Comparison of ENCODE assay signal across 8 cellular contexts in the genomic region with DNA sequence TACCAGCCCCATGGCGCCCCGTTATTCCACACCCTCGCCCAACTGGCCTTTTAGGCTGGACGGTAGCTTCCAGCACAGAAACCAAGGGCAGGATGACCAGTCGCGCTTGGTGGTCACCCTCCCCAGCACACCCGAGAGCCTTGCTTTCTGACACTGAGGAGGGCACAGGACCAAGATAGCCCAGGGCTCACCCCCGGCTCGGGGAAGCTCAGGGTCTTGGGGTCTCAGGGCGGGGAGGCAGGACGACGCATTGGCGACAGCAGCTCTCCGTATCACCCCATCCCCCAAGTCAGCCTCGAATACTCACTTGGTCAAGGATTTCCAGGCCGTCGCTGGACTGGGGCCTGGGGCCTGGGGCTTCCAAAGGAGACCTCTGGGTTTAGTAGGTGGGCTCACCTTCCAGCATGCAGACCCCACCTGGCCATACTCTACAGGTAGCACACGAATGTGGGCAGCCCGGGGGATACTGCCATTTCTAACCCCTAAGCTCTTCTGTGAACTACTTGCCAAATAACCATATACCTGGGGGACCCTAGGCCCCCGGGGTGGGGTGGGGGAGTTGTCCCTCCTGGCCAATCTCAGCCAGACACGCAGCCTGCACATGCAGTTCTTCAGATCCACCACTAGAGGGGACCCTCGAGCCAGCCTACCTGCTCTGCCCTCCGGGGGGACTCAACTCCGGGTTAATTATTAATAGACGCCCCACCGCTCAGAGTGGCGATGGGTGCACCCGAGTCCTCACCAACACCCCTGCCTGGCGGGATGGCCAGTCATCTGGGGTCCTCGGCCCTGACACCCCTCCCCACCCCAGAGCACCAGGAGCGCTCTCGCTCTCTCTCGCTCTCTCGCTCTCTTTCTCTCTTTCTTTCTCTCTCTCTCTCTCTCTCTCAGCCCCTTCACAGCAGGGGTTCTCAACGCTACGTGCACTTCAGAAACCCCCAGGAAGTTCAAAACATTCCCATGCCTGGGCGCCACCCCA. TPM values are rescaled to one million over a fixed set of nuclear protein-coding genes. Genes with fewer than 3 reads are reported as not detected.
DNase-seq lines count a peak whose midpoint lies in the region; ATAC-seq and TF ChIP-seq lines count a peak whose summit lies in the region.

No MANE protein-coding gene starts in this region.

- H3K27me3 ChIP-seq in Caco-2 (replicated peaks; ENCODE audit: control insufficient read depth, insufficient read depth, low read length): no peaks in the 10 kb centered on the region
- no peaks in the 10 kb centered on the region for H3K27me3 ChIP-seq in SK-N-SH (ENCODE audit: insufficient read depth)

- TF ChIP-seq RAD21 in SK-N-SH (IDR thresholded peaks at IDR 0.05; ENCODE audit: low read length): peak; percentile 75

- H3K9me3 ChIP-seq in Caco-2: peaks cover 3% of the 10 kb centered on the region; the same call in 1 of the 2 replicates
- no peaks in the 10 kb centered on the region for H3K9me3 ChIP-seq in SK-N-SH

- H3K36me3 ChIP-seq in Caco-2 (ENCODE audit: control insufficient read depth, insufficient read depth, low read length) (no peaks in the 10 kb centered on the region; the same call in 1 of the 2 replicates), SK-N-SH (replicated peaks in 1 of 2; ENCODE audit: control insufficient read depth in 1 of 2, insufficient read depth in 2 of 2, low read length in 1 of 2) (peaks cover 8 to 18% of the 10 kb centered on the region in 2 experiments)

- POLR2A ChIA-PET in Caco-2 (lab: Charles Lee): interaction anchor here (3.1 kb wide), 1 partner anchor 12 kb away, joined by 9 read pairs; no protein-coding TSS in a partner anchor
- POLR2A ChIA-PET in SK-N-SH (lab: Yijun Ruan, JAX): no interaction called here

- TF ChIP-seq CTCF in Caco-2 (IDR thresholded peaks at IDR 0.05; ENCODE audit: insufficient read depth in 1 of 2, low read depth in 1 of 2, low read length in 1 of 2, severe bottlenecking in 1 of 2, unreplicated experiment in 1 of 2) (peak; percentile 94 to 99), SK-N-SH (IDR thresholded peaks at IDR 0.05) (peak; percentile 97)

- no peaks in the 10 kb centered on the region for H3K9me2 ChIP-seq in SK-N-SH

- 54% methylated on average over 37 of the region's 37 CpGs for WGBS in SK-N-SH (ENCODE audit: low lambda C conversion rate)

- CTCF ChIA-PET in Caco-2 (lab: Charles Lee) (interaction anchor here (0.6 to 2.4 kb wide), 6 partner anchors 11 to 161 kb away, joined by 3 to 8 read pairs (median 4); no protein-coding TSS in a partner anchor), SK-N-SH (lab: Yijun Ruan, JAX) (interaction anchor here (0.6 to 12.1 kb wide), 64 partner anchors 7 to 940 kb away, joined by 3 to 209 read pairs (median 4); partner anchors contain the start of genes CBX4, ENDOV and GAA)

- DNase-seq in Caco-2: peak; percentile 80 to 87
- DNase-seq in HT-29 (ENCODE audit: low spot score): peak; percentile 54
- DNase-seq in SK-N-SH: peak; percentile 96
- DNase-seq in activated naive CD8-positive, alpha-beta T cell treated with anti-CD3 and anti-CD28 coated beads, Interleukin-2, amount 50 U/mL, for 24 hours: peak; percentile 64
- DNase-seq in hepatic stellate cell (ENCODE audit: low spot score): peak; percentile 93
- peak; percentile 14 to 40 for DNase-seq in stimulated activated CD4-positive, alpha-beta T cell treated with anti-CD3 and anti-CD28 coated beads, Interleukin-12 subunit alpha, Interleukin-12 subunit beta, amount 100 ng/mL, for 24 hours (ENCODE audit: low read depth in 2 of 2)

- no peak for TF ChIP-seq EP300 in SK-N-SH (IDR thresholded peaks at IDR 0.05; ENCODE audit: borderline replicate concordance in 1 of 2, low read depth in 1 of 2, low read length in 1 of 2)

- H3K27ac Mint-ChIP-seq in Caco-2 (ENCODE audit: unreplicated experiment): peak overlapping the region; percentile 87
- no peak overlapping the region for H3K27ac Mint-ChIP-seq in activated naive CD8-positive, alpha-beta T cell treated with anti-CD3 and anti-CD28 coated beads, Interleukin-2, amount 50 U/mL, for 24 hours

- H3K27me3 Mint-ChIP-seq in Caco-2 (ENCODE audit: insufficient read depth, unreplicated experiment): no peaks in the 10 kb centered on the region
- H3K27me3 Mint-ChIP-seq in activated naive CD8-positive, alpha-beta T cell treated with anti-CD3 and anti-CD28 coated beads, Interleukin-2, amount 50 U/mL, for 24 hours: no peaks in the 10 kb centered on the region

- peaks cover 25% of the 10 kb centered on the region for H3K4me1 ChIP-seq in Caco-2
- H3K4me1 ChIP-seq in SK-N-SH (ENCODE audit: control insufficient read depth in 1 of 2, insufficient read depth in 2 of 2, low read depth in 1 of 2, low read length in 1 of 2): peaks cover 0 to 5% of the 10 kb centered on the region in 2 experiments; a peak in 1 of 4 replicates

- H3K4me3 Mint-ChIP-seq in Caco-2 (ENCODE audit: unreplicated experiment): peak overlapping the region; percentile 71
- H3K4me3 Mint-ChIP-seq in activated naive CD8-positive, alpha-beta T cell treated with anti-CD3 and anti-CD28 coated beads, Interleukin-2, amount 50 U/mL, for 24 hours: no peak overlapping the region

- H3K4me2 ChIP-seq in SK-N-SH: no peak overlapping the region

- peaks cover 35% of the 10 kb centered on the region for H4K20me1 ChIP-seq in SK-N-SH (ENCODE audit: insufficient read depth)

- no peaks in the 10 kb centered on the region for H3F3A ChIP-seq in SK-N-SH (replicated peaks; ENCODE audit: insufficient read depth)

- intact Hi-C loops in Caco-2 (cut with micrococcal nuclease; ENCODE audit: unreplicated experiment): loop anchor here (1.0 to 5.0 kb wide), 3 partner anchors 31 to 122 kb away; partner anchors contain the start of gene CCDC40

- H3K4me1 Mint-ChIP-seq in Caco-2 (ENCODE audit: low read depth, unreplicated experiment): peaks cover 18% of the 10 kb centered on the region
- peaks cover 4% of the 10 kb centered on the region for H3K4me1 Mint-ChIP-seq in activated naive CD8-positive, alpha-beta T cell treated with anti-CD3 and anti-CD28 coated beads, Interleukin-2, amount 50 U/mL, for 24 hours

- peaks cover 11% of the 10 kb centered on the region; the same call in 1 of the 2 replicates for H3K79me2 ChIP-seq in SK-N-SH (ENCODE audit: insufficient read depth)

- peak; percentile 47 for ATAC-seq in activated naive CD8-positive, alpha-beta T cell treated with anti-CD3 and anti-CD28 coated beads, Interleukin-2, amount 50 U/mL, for 24 hours
- ATAC-seq in HG03095 (IDR thresholded peaks at IDR 0.05; ENCODE audit: unreplicated experiment): no peak
- no peak for ATAC-seq in HG03039 (IDR thresholded peaks at IDR 0.05; ENCODE audit: unreplicated experiment)

- H3K9me3 Mint-ChIP-seq in Caco-2 (ENCODE audit: unreplicated experiment): no peaks in the 10 kb centered on the region
- no peaks in the 10 kb centered on the region for H3K9me3 Mint-ChIP-seq in activated naive CD8-positive, alpha-beta T cell treated with anti-CD3 and anti-CD28 coated beads, Interleukin-2, amount 50 U/mL, for 24 hours

- no TSS peak for BruUV-seq in Caco-2 (replicated peaks; lab: Mats Ljungman, UMichigan)

- H3K9ac ChIP-seq in SK-N-SH: no peak overlapping the region

- peaks cover 17% of the 10 kb centered on the region for H3K36me3 Mint-ChIP-seq in Caco-2 (ENCODE audit: insufficient read depth, unreplicated experiment)
- H3K36me3 Mint-ChIP-seq in activated naive CD8-positive, alpha-beta T cell treated with anti-CD3 and anti-CD28 coated beads, Interleukin-2, amount 50 U/mL, for 24 hours (ENCODE audit: low read depth): no peaks in the 10 kb centered on the region

- no peak overlapping the region for H3K27ac ChIP-seq in SK-N-SH (ENCODE audit: low read depth in 2 of 2, low read length in 1 of 2)

- H2AFZ ChIP-seq in SK-N-SH (ENCODE audit: low read depth): no peak overlapping the region

- no peak overlapping the region for H3K4me3 ChIP-seq in Caco-2 (ENCODE audit: low read depth, low read length)
- no peak overlapping the region for H3K4me3 ChIP-seq in SK-N-SH (ENCODE audit: low read depth in 2 of 2, low read length in 1 of 2)

TF ChIP-seq in SK-N-SH, 30 proteins besides CTCF, POLR2A, EP300 and RAD21 (continues in another document):
- TF ChIP-seq NRF1 (IDR thresholded peaks at IDR 0.05; ENCODE audit: low read depth, low read length) (no peak), SMC3 (IDR thresholded peaks at IDR 0.05; ENCODE audit: low read depth, low read length) (peak; percentile 42; the same call in 1 of the 2 replicates), NFIC (IDR thresholded peaks at IDR 0.05; ENCODE audit: borderline replicate concordance) (no peak), CHD2 (IDR thresholded peaks at IDR 0.05; ENCODE audit: low read length, partially characterized antibody) (peak; percentile 34), EZH2phosphoT487 (IDR thresholded peaks at IDR 0.05; ENCODE audit: borderline replicate concordance, low read depth) (no peak), JUND (IDR thresholded peaks at IDR 0.05) (no peak), GABPA (IDR thresholded peaks at IDR 0.05; ENCODE audit: low read depth) (no peak)
- TF ChIP-seq, protein P1, sequence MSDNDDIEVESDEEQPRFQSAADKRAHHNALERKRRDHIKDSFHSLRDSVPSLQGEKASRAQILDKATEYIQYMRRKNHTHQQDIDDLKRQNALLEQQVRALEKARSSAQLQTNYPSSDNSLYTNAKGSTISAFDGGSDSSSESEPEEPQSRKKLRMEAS (IDR thresholded peaks at IDR 0.05; ENCODE audit: low read depth): no peak
- TF ChIP-seq, protein P2, sequence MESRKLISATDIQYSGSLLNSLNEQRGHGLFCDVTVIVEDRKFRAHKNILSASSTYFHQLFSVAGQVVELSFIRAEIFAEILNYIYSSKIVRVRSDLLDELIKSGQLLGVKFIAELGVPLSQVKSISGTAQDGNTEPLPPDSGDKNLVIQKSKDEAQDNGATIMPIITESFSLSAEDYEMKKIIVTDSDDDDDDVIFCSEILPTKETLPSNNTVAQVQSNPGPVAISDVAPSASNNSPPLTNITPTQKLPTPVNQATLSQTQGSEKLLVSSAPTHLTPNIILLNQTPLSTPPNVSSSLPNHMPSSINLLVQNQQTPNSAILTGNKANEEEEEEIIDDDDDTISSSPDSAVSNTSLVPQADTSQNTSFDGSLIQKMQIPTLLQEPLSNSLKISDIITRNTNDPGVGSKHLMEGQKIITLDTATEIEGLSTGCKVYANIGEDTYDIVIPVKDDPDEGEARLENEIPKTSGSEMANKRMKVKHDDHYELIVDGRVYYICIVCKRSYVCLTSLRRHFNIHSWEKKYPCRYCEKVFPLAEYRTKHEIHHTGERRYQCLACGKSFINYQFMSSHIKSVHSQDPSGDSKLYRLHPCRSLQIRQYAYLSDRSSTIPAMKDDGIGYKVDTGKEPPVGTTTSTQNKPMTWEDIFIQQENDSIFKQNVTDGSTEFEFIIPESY (IDR thresholded peaks at IDR 0.05; ENCODE audit: borderline replicate concordance, low read depth): no peak

RNA-seq across cellular contexts. Expression of gene TBC1D16, which starts 30.0 kb away (rescaled TPM):
- 48.1 and 55.4 TPM in 2 replicates for total RNA-seq in Caco-2 (2022)
- 24.3 and 24.6 TPM in 2 replicates for total RNA-seq in HT-29 (2014; rRNA removed; shearing (Covaris generic))
- polyA plus RNA-seq in SK-N-SH (2012; rRNA removed): 14.5 and 15.3 TPM in 2 replicates
- 7.9 and 13.0 TPM in 2 replicates for polyA plus RNA-seq in SK-N-SH (2012; cell fraction: cytosol; rRNA removed)
- 22.6 and 24.9 TPM in 2 replicates for polyA plus RNA-seq in SK-N-SH (2012; cell fraction: nucleus; rRNA removed)

RNA-seq across cellular contexts. Expression of gene CCDC40, which starts 30.8 kb away (rescaled TPM):
- total RNA-seq in Caco-2 (2022): 3.7 and 3.9 TPM in 2 replicates
- 5.5 and 7.0 TPM in 2 replicates for total RNA-seq in HT-29 (2014; rRNA removed; shearing (Covaris generic))
- polyA plus RNA-seq in SK-N-SH (2012; rRNA removed): 17.3 and 21.6 TPM in 2 replicates
- 8.0 and 8.3 TPM in 2 replicates for polyA plus RNA-seq in SK-N-SH (2012; cell fraction: cytosol; rRNA removed)
- polyA plus RNA-seq in SK-N-SH (2012; cell fraction: nucleus; rRNA removed): 87.6 and 92.0 TPM in 2 replicates

Comparison
In these comparisons a context has a peak if more than half of its experiments do, and no peak if none do; other contexts are left out.
1. DNase-seq: peak in every context shown above with its lines; median percentile 96 in SK-N-SH; 93 in hepatic stellate cell; 84 in Caco-2; 64 in activated naive CD8-positive, alpha-beta T cell treated with anti-CD3 and anti-CD28 coated beads, Interleukin-2, amount 50 U/mL, for 24 hours; 54 in HT-29; 27 in stimulated activated CD4-positive, alpha-beta T cell treated with anti-CD3 and anti-CD28 coated beads, Interleukin-12 subunit alpha, Interleukin-12 subunit beta, amount 100 ng/mL, for 24 hours.